21 cellular contexts compared by ENCODE assay signal in genomic region chr12:50021071-50021470, GRCh38. TPM values are rescaled to one million over a fixed set of nuclear protein-coding genes. Genes with fewer than 3 reads are reported as not detected.
DNase-seq lines count a peak whose midpoint lies in the region; ATAC-seq, FAIRE-seq and TF ChIP-seq lines count a peak whose summit lies in the region.
"Had no signal": no experiment of that assay in that cellular context is flagged by ENCODE, and none has a peak within 500 bp of the region (broad histone marks: within the 10 kb centered on the region; RNA-seq: fewer than 3 reads in every experiment).

No MANE protein-coding gene starts in this region.

- H4K20me1 ChIP-seq in GM23248 (ENCODE audit: insufficient read depth) (no peaks in the 10 kb centered on the region), SU-DHL-6 (ENCODE audit: low read depth, low read length) (peaks cover 20% of the 10 kb centered on the region)

- H3K9ac ChIP-seq in GM23248 (peak overlapping the region; percentile 27; the same call in 1 of the 2 replicates), SU-DHL-6 (ENCODE audit: low read length) (no peak overlapping the region)

- no peaks in the 10 kb centered on the region for H3K27me3 ChIP-seq in GM23248 (replicated peaks; ENCODE audit: insufficient read depth)
- H3K27me3 ChIP-seq in SU-DHL-6 (ENCODE audit: low read length), result no peaks in the 10 kb centered on the region
- no peaks in the 10 kb centered on the region for H3K27me3 ChIP-seq in sigmoid colon
- H3K27me3 ChIP-seq: body of pancreas, gastrocnemius medialis, right atrium auricular region, SJCRH30, thyroid gland had no signal

- FAIRE-seq in H54 (lab: Jason Lieb, UNC), result no peak
- FAIRE-seq: endothelial cell of umbilical vein had no signal

- H3K79me2 ChIP-seq in GM23248 (ENCODE audit: insufficient read depth) (peaks cover 92% of the 10 kb centered on the region), SU-DHL-6 (ENCODE audit: insufficient read depth, low read length) (peaks cover 91% of the 10 kb centered on the region)

- peak overlapping the region; percentile 24; the same call in 1 of the 2 replicates for H3K4me3 ChIP-seq in GM23248
- no peak overlapping the region for H3K4me3 ChIP-seq in SU-DHL-6 (ENCODE audit: insufficient read depth, low read length, poor library complexity, severe bottlenecking)
- peak overlapping the region; percentile 15 for H3K4me3 ChIP-seq in fibroblast of pulmonary artery (replicated peaks; ENCODE audit: low read depth, low read length)
- H3K4me3 ChIP-seq in sigmoid colon, result no peak overlapping the region
- H3K4me3 ChIP-seq: body of pancreas, gastrocnemius medialis, right atrium auricular region, SJCRH30, thyroid gland had no signal

- in situ Hi-C loops in GM23248 (cut with MboI), result no loop called here

- no peak for DNase-seq in GM23248
- no peak for DNase-seq in fibroblast of pulmonary artery (ENCODE audit: low read depth)
- DNase-seq in sigmoid colon, result no peak
- DNase-seq in activated CD4-positive, alpha-beta T cell treated with anti-CD3 and anti-CD28 coated beads, Interleukin-2, amount 50 U/mL, for 48 hours, result no peak
- no peak for DNase-seq in H54 (ENCODE audit: insufficient read length, low spot score)
- no peak for DNase-seq in HK-2 (ENCODE audit: unreplicated experiment)
- DNase-seq: activated CD4-positive, CD25-positive, alpha-beta regulatory T cell treated with anti-CD3 and anti-CD28 coated beads, Interleukin-2, amount 50 U/mL, for 72 hours; body of pancreas; cortex of kidney; gastrocnemius medialis; Kasumi-1; NCI-H524 treated with DMSO at 0.1 percent for 48 hours; stimulated activated naive B cell treated with anti-CD40 and anti-IgM and Interleukin-4, amounts not matched to agents 10 μg/mL and 1 μg/mL and 100 μg/mL, for 72 hours; thyroid gland had no signal

- H3K4me1 ChIP-seq in GM23248 (ENCODE audit: insufficient read depth) (peaks cover 23% of the 10 kb centered on the region), sigmoid colon (peaks cover 0 to 42% (median 30%) of the 10 kb centered on the region in 4 donors)

- no peaks in the 10 kb centered on the region for H3K9me2 ChIP-seq in GM23248 (ENCODE audit: insufficient read depth)
- H3K9me2 ChIP-seq in SU-DHL-6 (replicated peaks; ENCODE audit: insufficient read depth, low read length), result no peaks in the 10 kb centered on the region

- TF ChIP-seq EP300 in sigmoid colon (IDR thresholded peaks at IDR 0.05), result no peak

- TF ChIP-seq POLR2A in sigmoid colon (IDR thresholded peaks at IDR 0.05), result no peak
- TF ChIP-seq POLR2A in H54 (IDR thresholded peaks at IDR 0.05; ENCODE audit: low read depth, low read length), result no peak

- intact Hi-C loops in sigmoid colon (cut with DNase I), result loop anchor here (5.0 kb wide), 1 partner anchor 39 kb away; no protein-coding TSS in a partner anchor

- H3F3A ChIP-seq in GM23248 (ENCODE audit: insufficient read depth), result peaks cover 7% of the 10 kb centered on the region; the same call in 1 of the 2 replicates
- no peaks in the 10 kb centered on the region; the same call in 1 of the 2 replicates for H3F3A ChIP-seq in SU-DHL-6 (ENCODE audit: insufficient read depth)

- H3K27ac ChIP-seq in GM23248 (no peak overlapping the region), SU-DHL-6 (ENCODE audit: low read depth, low read length) (no peak overlapping the region), sigmoid colon (peak overlapping the region in 3 of 4 donors; percentile 20 to 30 (median 29))
- H3K27ac ChIP-seq: body of pancreas, gastrocnemius medialis, right atrium auricular region, SJCRH30, thyroid gland had no signal

- H3K4me2 ChIP-seq in GM23248 (ENCODE audit: unreplicated experiment) (peak overlapping the region; percentile 31), SU-DHL-6 (ENCODE audit: low read depth, low read length, poor library complexity, severe bottlenecking) (peak overlapping the region; percentile 2)

- no peak for TF ChIP-seq CTCF in SU-DHL-6 (IDR thresholded peaks at IDR 0.05; ENCODE audit: insufficient read depth, low read length, poor library complexity, severe bottlenecking)
- no peak for TF ChIP-seq CTCF in fibroblast of pulmonary artery (IDR thresholded peaks at IDR 0.05; ENCODE audit: low read length, missing control alignments)
- TF ChIP-seq CTCF in sigmoid colon (IDR thresholded peaks at IDR 0.05), result no peak

- H3K36me3 ChIP-seq in GM23248 (ENCODE audit: low read depth) (no peaks in the 10 kb centered on the region), SU-DHL-6 (ENCODE audit: low read length) (0 out of 2 replicates have a peak, but pooled peaks cover 9% of the 10 kb centered on the region), sigmoid colon (no peaks in the 10 kb centered on the region)
- H3K36me3 ChIP-seq: gastrocnemius medialis, right atrium auricular region, thyroid gland had no signal

- ATAC-seq in GM18858 (IDR thresholded peaks at IDR 0.05; ENCODE audit: unreplicated experiment), result no peak
- ATAC-seq: body of pancreas; gastrocnemius medialis; stimulated activated naive B cell treated with anti-CD40 and anti-IgM and Interleukin-4, amounts not matched to agents 10 μg/mL and 1 μg/mL and 100 μg/mL, for 72 hours had no signal

- 44 to 46% methylated on average over 4 of the region's 4 CpGs for WGBS in GM23248 (ENCODE audit: low coverage in 1 of 2, low lambda C conversion rate in 2 of 2, missing lambda C conversion rate in 2 of 2), 2 experiments
- 79 to 83% methylated on average over 4 of the region's 4 CpGs for WGBS in sigmoid colon, 2 donors

- no peaks in the 10 kb centered on the region for H3K9me3 ChIP-seq in GM23248 (ENCODE audit: low read depth)
- no peaks in the 10 kb centered on the region for H3K9me3 ChIP-seq in SU-DHL-6 (ENCODE audit: insufficient read depth, low read length)
- H3K9me3 ChIP-seq in sigmoid colon, result no peaks in the 10 kb centered on the region
- H3K9me3 ChIP-seq: body of pancreas, gastrocnemius medialis, right atrium auricular region, SJCRH30, thyroid gland had no signal

- H2AFZ ChIP-seq in GM23248 (peak overlapping the region; percentile 64), SU-DHL-6 (ENCODE audit: low read depth, low read length, severe bottlenecking) (no peak overlapping the region)

RNA-seq across cellular contexts. Expression of gene RACGAP1, which starts 4.2 kb away (rescaled TPM):
- 55.4 and 63.5 TPM in 2 replicates for total RNA-seq in GM23248 (2014; rRNA removed; shearing (Covaris generic))
- polyA plus RNA-seq in GM23248 (2016; fragmentation: Nextera tagmentation; extraction: Ambion mirVana) (35.4 and 35.7 TPM in 2 replicates), sigmoid colon (10 to 100 TPM in 1 of 3 donors, 1 to 10 TPM in 2; 4.8 to 22.5 (median 8.3) TPM)
- total RNA-seq in sigmoid colon, result 10 to 100 TPM; 14.1 to 42.6 (median 27.0) TPM

RNA-seq across cellular contexts. Expression of gene ASIC1, which starts 36.3 kb away (rescaled TPM):
- 0.13 and 1.9 TPM in 2 replicates for total RNA-seq in GM23248 (2014; rRNA removed; shearing (Covaris generic))
- 0.95 and 1.4 TPM in 2 replicates for polyA plus RNA-seq in GM23248 (2016; fragmentation: Nextera tagmentation; extraction: Ambion mirVana)
- total RNA-seq in sigmoid colon, result 1 to 10 TPM; 3.5 to 6.9 (median 5.2) TPM
- polyA plus RNA-seq in sigmoid colon, result 1 to 10 TPM in 2 of 3 donors, not detected in 1; 1.3 to 1.6 TPM

RNA-seq across cellular contexts. Expression of gene AQP6, which starts 48.3 kb away (rescaled TPM):
- not detected in 2 replicates for total RNA-seq in GM23248 (2014; rRNA removed; shearing (Covaris generic))
- polyA plus RNA-seq in GM23248 (2016; fragmentation: Nextera tagmentation; extraction: Ambion mirVana), result not detected in 2 replicates
- under 1 TPM; 0.14 to 0.83 (median 0.60) TPM for total RNA-seq in sigmoid colon
- under 1 TPM in 1 of 3 donors, not detected in 2; 0.12 TPM for polyA plus RNA-seq in sigmoid colon
- total RNA-seq: activated CD8-positive, alpha-beta memory T cell treated with anti-CD3 and anti-CD28 coated beads for 36 hours; body of pancreas; endothelial cell of umbilical vein; gastrocnemius medialis; mononuclear cell; SJCRH30; thyroid gland had no signal

RNA-seq across cellular contexts. Expression of gene AQP5, which starts 59.4 kb away (rescaled TPM):
- total RNA-seq in GM23248 (2014; rRNA removed; shearing (Covaris generic)), result not detected in 2 replicates
- polyA plus RNA-seq in GM23248 (2016; fragmentation: Nextera tagmentation; extraction: Ambion mirVana) (not detected in 2 replicates), sigmoid colon (under 1 TPM in 1 of 3 donors, not detected in 2; 0.09 TPM)
- total RNA-seq in sigmoid colon, result not detected
- total RNA-seq: activated CD8-positive, alpha-beta memory T cell treated with anti-CD3 and anti-CD28 coated beads for 36 hours; gastrocnemius medialis; mononuclear cell had no signal

Comparison
In these comparisons a context has a peak if more than half of its experiments do, and no peak if none do; other contexts are left out.
1. H3K27ac ChIP-seq: peak in sigmoid colon (3 of 4); none in GM23248 (single experiment) and SU-DHL-6 (single experiment).
2. H3K4me3 ChIP-seq: peak in GM23248 (single experiment) and fibroblast of pulmonary artery (single experiment); none in SU-DHL-6 (single experiment) and sigmoid colon (0 of 4).